Comparison of ENCODE assay signal across 28 cellular contexts in the genomic region with DNA sequence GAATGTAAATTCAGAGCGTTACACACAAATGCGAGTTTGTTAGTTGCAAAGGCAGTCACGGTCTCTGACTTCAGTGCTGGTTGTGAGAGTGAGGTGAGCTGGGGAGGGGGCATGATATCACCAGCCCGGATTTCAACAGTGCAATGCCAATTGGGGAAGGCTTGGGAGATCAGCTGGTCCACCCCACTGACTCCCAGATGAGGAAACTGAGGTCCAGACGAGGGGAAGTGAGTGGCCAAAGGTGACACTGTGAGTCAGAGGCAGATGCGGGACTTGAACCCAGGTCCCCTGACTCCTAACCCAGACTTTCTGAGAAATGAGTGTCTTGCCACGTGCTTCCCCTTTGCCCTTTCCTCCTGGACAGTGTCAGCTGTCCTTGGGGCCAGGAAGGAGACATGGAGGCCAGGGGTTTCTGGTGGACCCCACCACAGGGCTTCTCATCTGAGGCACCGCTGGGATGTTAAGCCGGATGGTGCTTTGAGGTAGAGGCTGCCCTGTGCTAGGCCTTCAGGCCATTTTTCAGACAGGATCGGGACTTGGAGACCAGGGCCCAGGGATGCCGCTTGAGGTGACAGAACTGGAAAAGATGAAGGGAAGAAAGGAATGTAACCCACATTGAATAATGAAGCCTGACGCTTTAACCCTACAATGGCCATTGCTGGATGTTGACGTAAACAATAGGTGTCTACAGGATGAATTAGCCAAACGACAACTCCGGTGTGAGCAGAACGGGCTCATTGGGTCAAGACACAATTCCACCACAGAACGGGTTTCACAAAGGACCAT.
DNase-seq lines count a peak whose midpoint lies in the region; ATAC-seq and TF ChIP-seq lines count a peak whose summit lies in the region.
"Had no signal": no experiment of that assay in that cellular context is flagged by ENCODE, and none has a peak within 500 bp of the region (broad histone marks: within the 10 kb centered on the region; RNA-seq: fewer than 3 reads in every experiment).

No MANE protein-coding gene starts in this region.

- peaks cover 0 to 4% of the 10 kb centered on the region in 2 donors for H3K4me1 ChIP-seq in breast epithelium
- peaks cover 17% of the 10 kb centered on the region for H3K4me1 ChIP-seq in mammary epithelial cell (ENCODE audit: insufficient read depth, low read length)
- peaks cover 97% of the 10 kb centered on the region for H3K4me1 ChIP-seq in PC-9 (replicated peaks; ENCODE audit: insufficient read depth)
- no peaks in the 10 kb centered on the region for H3K4me1 ChIP-seq in iPS-20b (ENCODE audit: insufficient read depth, low read length)

- intact Hi-C loops in breast epithelium (cut with DNase I; ENCODE audit: low total_unique reads): no loop called here
- intact Hi-C loops in mammary epithelial cell (cut with micrococcal nuclease): no loop called here
- intact Hi-C loops in PC-9 (cut with micrococcal nuclease; ENCODE audit: unreplicated experiment): no loop called here

- H3K27ac Mint-ChIP-seq in type B pancreatic cell (peak overlapping the region; percentile 90), T-cell (no peak overlapping the region)
- H3K27ac Mint-ChIP-seq: activated naive CD4-positive, alpha-beta T cell treated with anti-CD3 and anti-CD28 coated beads, Interleukin-2, amount 50 U/mL, for 24 hours; activated T-helper 2 cell treated with anti-CD3 and anti-CD28 coated beads, Interferon-gamma antibody, Interleukin-2, Interleukin-4, amounts not matched to agents 10 μg/mL and 5 μg/mL and 100 μg/mL, durations not matched to agents 14 hours and 24 hours and 36 hours; CD4-positive, alpha-beta memory T cell; effector memory CD8-positive, alpha-beta T cell had no signal

- H2AFZ ChIP-seq in mammary epithelial cell (ENCODE audit: low read depth, low read length) (no peak overlapping the region), PC-9 (no peak overlapping the region)

- H3K27me3 Mint-ChIP-seq in type B pancreatic cell (no peaks in the 10 kb centered on the region), T-cell (peaks cover 0 to 2% of the 10 kb centered on the region in 2 donors)

- H3K9me3 Mint-ChIP-seq in type B pancreatic cell: no peaks in the 10 kb centered on the region
- H3K9me3 Mint-ChIP-seq in T-cell: no peaks in the 10 kb centered on the region
- H3K9me3 Mint-ChIP-seq: activated naive CD4-positive, alpha-beta T cell treated with anti-CD3 and anti-CD28 coated beads, Interleukin-2, amount 50 U/mL, for 24 hours; activated T-helper 2 cell treated with anti-CD3 and anti-CD28 coated beads, Interferon-gamma antibody, Interleukin-2, Interleukin-4, amounts not matched to agents 10 μg/mL and 5 μg/mL and 100 μg/mL, durations not matched to agents 14 hours and 24 hours and 36 hours; CD4-positive, alpha-beta memory T cell; effector memory CD8-positive, alpha-beta T cell; naive thymus-derived CD4-positive, alpha-beta T cell had no signal

- POLR2A ChIA-PET in PC-9 (lab: Charles Lee; ENCODE audit: unreplicated experiment) (interaction anchor here (0.6 kb wide), 1 partner anchor 477 kb away, joined by 7 read pairs; no protein-coding TSS in a partner anchor), T-cell (lab: Charles Lee) (no interaction called here)

- ATAC-seq in GM19023 (IDR thresholded peaks at IDR 0.05; ENCODE audit: unreplicated experiment): no peak
- ATAC-seq in T-cell (replicated peaks in 1 of 4): no peak
- ATAC-seq: effector memory CD8-positive, alpha-beta T cell; naive thymus-derived CD4-positive, alpha-beta T cell had no signal

- H3K4me3 Mint-ChIP-seq in type B pancreatic cell (no peak overlapping the region), T-cell (no peak overlapping the region)
- H3K4me3 Mint-ChIP-seq: activated naive CD4-positive, alpha-beta T cell treated with anti-CD3 and anti-CD28 coated beads, Interleukin-2, amount 50 U/mL, for 24 hours; CD4-positive, alpha-beta memory T cell; effector memory CD8-positive, alpha-beta T cell; naive thymus-derived CD4-positive, alpha-beta T cell had no signal

- H3K9ac ChIP-seq in mammary epithelial cell (ENCODE audit: insufficient read depth, low read length) (no peak overlapping the region), iPS-20b (ENCODE audit: low read depth, low read length) (peak overlapping the region; percentile 11; the same call in 1 of the 2 replicates)

- CTCF ChIA-PET in mammary epithelial cell (lab: Charles Lee; ENCODE audit: low non-redundant PET): no interaction called here
- CTCF ChIA-PET in PC-9 (lab: Charles Lee): no interaction called here
- CTCF ChIA-PET in T-cell (lab: Charles Lee): no interaction called here

- H3K36me3 ChIP-seq in breast epithelium (no peaks in the 10 kb centered on the region), mammary epithelial cell (ENCODE audit: insufficient read depth, low read length) (no peaks in the 10 kb centered on the region), PC-9 (ENCODE audit: low read depth) (no peaks in the 10 kb centered on the region), iPS-20b (ENCODE audit: insufficient read depth, low read depth, low read length) (no peaks in the 10 kb centered on the region)
- H3K36me3 ChIP-seq: ovary had no signal

- in situ Hi-C loops in mammary epithelial cell (cut with MboI; ENCODE audit: low sequenced_read_pairs in 2 of 2): no loop called here

- H3K4me3 ChIP-seq in breast epithelium: no peak overlapping the region
- no peak overlapping the region for H3K4me3 ChIP-seq in mammary epithelial cell (replicated peaks in 1 of 3; ENCODE audit: insufficient read depth in 1 of 3, low read depth in 2 of 3, low read length in 3 of 3)
- H3K4me3 ChIP-seq in PC-9: no peak overlapping the region
- no peak overlapping the region for H3K4me3 ChIP-seq in iPS-20b (ENCODE audit: low read length)
- H3K4me3 ChIP-seq: coronary artery, ovary, skin epidermis had no signal

- H3K27ac ChIP-seq in breast epithelium (peak overlapping the region; percentile 39 to 92), mammary epithelial cell (ENCODE audit: insufficient read depth, low read depth, low read length) (no peak overlapping the region), PC-9 (peak overlapping the region; percentile 99), iPS-20b (ENCODE audit: low read length) (no peak overlapping the region)
- H3K27ac ChIP-seq: 22Rv1, coronary artery, ovary had no signal

- no peak for DNase-seq in breast epithelium (ENCODE audit: low spot score in 2 of 2)
- no peak for DNase-seq in mammary epithelial cell
- DNase-seq in PC-9: no peak
- no peak for DNase-seq in type B pancreatic cell (ENCODE audit: extremely low spot score, unreplicated experiment)
- DNase-seq in KG1 (lab: John Stamatoyannopoulos, UW): no peak
- DNase-seq in T-cell: no peak
- DNase-seq: activated CD4-positive, alpha-beta T cell treated with anti-CD3 and anti-CD28 coated beads, Interleukin-2, amount 50 U/mL, for 48 hours; activated CD8-positive, alpha-beta memory T cell treated with anti-CD3 and anti-CD28 coated beads, Interleukin-2, amount 50 U/mL, for 4 hours; aorta; CD4-positive, alpha-beta memory T cell; DMS 273 treated with DMSO at 0.1 percent for 48 hours; effector memory CD8-positive, alpha-beta T cell; erythroblast; midbrain; naive thymus-derived CD4-positive, alpha-beta T cell; NCI-H1092 treated with DMSO at 0.1 percent for 48 hours; NCI-H187 treated with DMSO at 0.1 percent for 48 hours; NCI-H526; ovary; stimulated activated CD4-positive, alpha-beta T cell treated with anti-CD3 and anti-CD28 coated beads, Interleukin-1b, Interleukin-23, amount 100 ng/mL, for 48 hours; substantia nigra had no signal

- no peak for TF ChIP-seq POLR2A in breast epithelium (IDR thresholded peaks at IDR 0.05)

- peaks cover 86% of the 10 kb centered on the region for H3F3A ChIP-seq in PC-9 (ENCODE audit: insufficient read depth, low read depth)

- no peaks in the 10 kb centered on the region for H3K9me2 ChIP-seq in PC-9 (ENCODE audit: insufficient read depth)

- H3K9me3 ChIP-seq in breast epithelium (no peaks in the 10 kb centered on the region), mammary epithelial cell (replicated peaks; ENCODE audit: insufficient read depth, low read length) (no peaks in the 10 kb centered on the region), PC-9 (ENCODE audit: insufficient read depth, low read depth) (no peaks in the 10 kb centered on the region), iPS-20b (ENCODE audit: insufficient read depth, low read depth, low read length) (no peaks in the 10 kb centered on the region)
- H3K9me3 ChIP-seq: ovary had no signal

- no peaks in the 10 kb centered on the region for H4K20me1 ChIP-seq in mammary epithelial cell (ENCODE audit: insufficient read depth, low read length)
- no peaks in the 10 kb centered on the region for H4K20me1 ChIP-seq in PC-9 (ENCODE audit: insufficient read depth)

- H3K36me3 Mint-ChIP-seq in type B pancreatic cell: no peaks in the 10 kb centered on the region
- H3K36me3 Mint-ChIP-seq in T-cell: no peaks in the 10 kb centered on the region
- H3K36me3 Mint-ChIP-seq: activated naive CD4-positive, alpha-beta T cell treated with anti-CD3 and anti-CD28 coated beads, Interleukin-2, amount 50 U/mL, for 24 hours; CD4-positive, alpha-beta memory T cell had no signal

- 82% methylated on average over 17 of the region's 17 CpGs for WGBS in mammary epithelial cell (ENCODE audit: low coverage, missing lambda C conversion rate)

- dilution Hi-C loops in mammary epithelial cell (cut with HindIII; ENCODE audit: low sequenced_read_pairs): no loop called here

- H3K27me3 ChIP-seq in breast epithelium: no peaks in the 10 kb centered on the region
- H3K27me3 ChIP-seq in mammary epithelial cell (ENCODE audit: insufficient read depth, low read length): no peaks in the 10 kb centered on the region
- H3K27me3 ChIP-seq in PC-9 (ENCODE audit: insufficient read depth, low read depth): no peaks in the 10 kb centered on the region
- H3K27me3 ChIP-seq in iPS-20b (ENCODE audit: insufficient read depth, low read length): no peaks in the 10 kb centered on the region
- H3K27me3 ChIP-seq: ovary had no signal

- H3K4me1 Mint-ChIP-seq in type B pancreatic cell (ENCODE audit: unreplicated experiment) (peaks cover 18% of the 10 kb centered on the region), T-cell (no peaks in the 10 kb centered on the region)
- H3K4me1 Mint-ChIP-seq: activated naive CD4-positive, alpha-beta T cell treated with anti-CD3 and anti-CD28 coated beads, Interleukin-2, amount 50 U/mL, for 24 hours; CD4-positive, alpha-beta memory T cell had no signal

- H3K4me2 ChIP-seq in mammary epithelial cell (ENCODE audit: insufficient read depth, low read depth, low read length) (no peak overlapping the region), PC-9 (peak overlapping the region; percentile 70)

- H3K79me2 ChIP-seq in mammary epithelial cell (ENCODE audit: insufficient read depth, low read length) (no peaks in the 10 kb centered on the region), PC-9 (ENCODE audit: low read depth) (peaks cover 51% of the 10 kb centered on the region)

- TF ChIP-seq CTCF in breast epithelium (IDR thresholded peaks at IDR 0.05): no peak
- TF ChIP-seq CTCF in mammary epithelial cell (conservative IDR thresholded peaks at IDR 0.05 in 1 of 2, IDR thresholded peaks at IDR 0.05 in 1 of 2; ENCODE audit: extremely low read depth in 1 of 2, insufficient read depth in 1 of 2, low read depth in 1 of 2, low read length in 2 of 2): no peak
- no peak for TF ChIP-seq CTCF in PC-9 (conservative IDR thresholded peaks at IDR 0.05)
- no peak for TF ChIP-seq CTCF in type B pancreatic cell (conservative IDR thresholded peaks at IDR 0.05)

- BruUV-seq in mammary epithelial cell (replicated peaks; lab: Mats Ljungman, UMichigan) (no TSS peak), PC-9 (replicated peaks; lab: Mats Ljungman, UMichigan) (TSS peak; percentile 86)

Comparison
In these comparisons a context has a peak if more than half of its experiments do, and no peak if none do; other contexts are left out.
1. H3K27ac ChIP-seq: peak in breast epithelium (2 of 2) and PC-9 (single experiment); none in mammary epithelial cell (single experiment) and iPS-20b (single experiment).